Comparison of ENCODE assay signal across 8 cellular contexts in the genomic region with DNA sequence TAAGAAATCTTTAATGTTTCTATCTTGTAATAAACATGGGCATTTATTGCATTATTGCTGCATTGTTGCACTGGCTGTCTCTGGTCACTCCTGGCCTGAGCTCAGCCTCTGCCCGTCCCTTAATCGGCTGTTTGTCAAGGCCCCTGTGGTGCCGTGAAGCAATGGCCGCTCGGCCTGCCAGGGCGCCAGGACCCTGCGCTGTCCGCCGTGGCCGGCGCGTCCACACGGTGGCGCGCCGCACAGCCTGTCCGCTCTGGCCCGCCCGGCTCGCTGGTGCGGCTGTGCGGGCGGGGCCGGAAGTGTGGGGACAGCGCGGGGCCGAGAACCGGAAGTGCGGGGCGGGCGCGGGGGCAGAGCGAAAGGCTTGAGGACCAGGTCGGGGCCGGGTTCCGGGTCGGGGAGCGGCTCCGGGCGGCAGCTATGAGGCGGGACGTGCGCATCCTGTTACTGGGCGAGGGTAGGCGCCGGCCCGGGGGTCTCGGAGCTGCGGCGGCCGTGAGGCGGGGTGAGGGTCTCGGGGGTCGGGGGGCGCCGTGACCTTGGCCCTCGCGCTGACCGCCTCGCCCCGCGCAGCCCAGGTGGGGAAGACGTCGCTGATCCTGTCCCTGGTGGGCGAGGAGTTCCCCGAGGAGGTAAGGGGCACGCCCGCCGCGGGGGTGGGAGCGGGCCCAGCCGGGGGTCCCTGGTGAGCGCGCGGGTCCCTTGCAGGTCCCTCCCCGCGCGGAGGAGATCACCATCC. TPM values are rescaled to one million over a fixed set of nuclear protein-coding genes. Genes with fewer than 3 reads are reported as not detected.
DNase-seq lines count a peak whose midpoint lies in the region; ATAC-seq and TF ChIP-seq lines count a peak whose summit lies in the region.

Gene RHOT2 (plus strand): TSS at position 353 of the 739 bp plus-strand sequence. CDS start 68 bp downstream, at position 421.

- peak within 1 kb of the TSS; percentile 83 to 96 for H3K27ac Mint-ChIP-seq in stimulated activated naive CD8-positive, alpha-beta T cell treated with anti-CD3 and anti-CD28 coated beads, Interleukin-15, amount 100 ng/mL, for 72 hours

- H3K9me3 ChIP-seq in MM.1S (replicated peaks; ENCODE audit: insufficient read depth, low read length): no peaks in the 10 kb centered on the region
- no peaks in the 10 kb centered on the region for H3K9me3 ChIP-seq in neural cell (ENCODE audit: low read length)

- TF ChIP-seq EP300 in neural cell (conservative IDR thresholded peaks at IDR 0.05; ENCODE audit: poor library complexity, severe bottlenecking): peak; percentile 61

- no peaks in the 10 kb centered on the region for H4K20me1 ChIP-seq in MM.1S (ENCODE audit: insufficient read depth, low read length)
- no peaks in the 10 kb centered on the region for H4K20me1 ChIP-seq in neural cell (ENCODE audit: insufficient read depth)

- peak within 1 kb of the TSS; percentile 84 to 94 for H3K4me3 Mint-ChIP-seq in stimulated activated naive CD8-positive, alpha-beta T cell treated with anti-CD3 and anti-CD28 coated beads, Interleukin-15, amount 100 ng/mL, for 72 hours

- H3K27me3 ChIP-seq in H7 (ENCODE audit: control insufficient read depth, insufficient read depth, low read length) (no peaks in the 10 kb centered on the region), MM.1S (replicated peaks; ENCODE audit: insufficient read depth, low read length) (no peaks in the 10 kb centered on the region), neural cell (ENCODE audit: insufficient read depth, low read depth, low read length) (no peaks in the 10 kb centered on the region)

- no peaks in the 10 kb centered on the region for H3K9me3 Mint-ChIP-seq in stimulated activated naive CD8-positive, alpha-beta T cell treated with anti-CD3 and anti-CD28 coated beads, Interleukin-15, amount 100 ng/mL, for 72 hours

- H3K79me2 ChIP-seq in MM.1S (ENCODE audit: low read length) (peaks cover 24% of the 10 kb centered on the region), neural cell (replicated peaks; ENCODE audit: insufficient read depth, low read length) (peaks cover 9% of the 10 kb centered on the region)

- H3F3A ChIP-seq in MM.1S (ENCODE audit: insufficient read depth, low read length) (no peaks in the 10 kb centered on the region), neural cell (ENCODE audit: insufficient read depth, low read length, poor library complexity, severe bottlenecking) (no peaks in the 10 kb centered on the region)

- ATAC-seq in stimulated activated naive CD8-positive, alpha-beta T cell treated with anti-CD3 and anti-CD28 coated beads, Interleukin-15, amount 100 ng/mL, for 72 hours: peak; percentile 92

- H3K9ac ChIP-seq in MM.1S (ENCODE audit: low read length) (peak within 1 kb of the TSS; percentile 95), neural cell (ENCODE audit: low read length) (peak within 1 kb of the TSS; percentile 83)

- peak; percentile 76 for TF ChIP-seq RAD21 in neural cell (conservative IDR thresholded peaks at IDR 0.05)

- peak within 1 kb of the TSS; percentile 87 for H3K4me2 ChIP-seq in MM.1S (ENCODE audit: low read depth, low read length)
- H3K4me2 ChIP-seq in neural cell (ENCODE audit: low read length): peak within 1 kb of the TSS; percentile 65

- DNase-seq in EH (ENCODE audit: low read depth) (peak; percentile 90), H7 (peak; percentile 98), MM.1S (peak; percentile 95), SIG-M5 (lab: John Stamatoyannopoulos, UW) (peak; percentile 20), fibroblast of the conjunctiva (ENCODE audit: low read depth) (peak; percentile 73)
- peak; percentile 97 for DNase-seq in activated effector memory CD4-positive, alpha-beta T cell treated with anti-CD3 and anti-CD28 coated beads, Interleukin-2, amount 50 U/mL, for 16 hours
- peak; percentile 93 to 95 for DNase-seq in stimulated activated naive CD8-positive, alpha-beta T cell treated with anti-CD3 and anti-CD28 coated beads, Interleukin-15, amount 100 ng/mL, for 72 hours

- peaks cover 11% of the 10 kb centered on the region; the same call in 1 of the 2 replicates for H3K4me1 ChIP-seq in MM.1S (ENCODE audit: low read length)

- peaks cover 22% of the 10 kb centered on the region for H3K4me1 Mint-ChIP-seq in stimulated activated naive CD8-positive, alpha-beta T cell treated with anti-CD3 and anti-CD28 coated beads, Interleukin-15, amount 100 ng/mL, for 72 hours

- H3K27ac ChIP-seq in MM.1S (ENCODE audit: low read length) (peak within 1 kb of the TSS; percentile 2; the same call in 1 of the 2 replicates), neural cell (ENCODE audit: low read length) (peak within 1 kb of the TSS; percentile 24)

- TF ChIP-seq CTCF in MM.1S (IDR thresholded peaks at IDR 0.05; ENCODE audit: low read length) (peak; percentile 92), neural cell (IDR thresholded peaks at IDR 0.05; ENCODE audit: poor library complexity, severe bottlenecking) (peak; percentile 98)

- H3K4me3 ChIP-seq in H7 (ENCODE audit: insufficient read depth, low read depth, low read length): peak within 1 kb of the TSS; percentile 96
- peak within 1 kb of the TSS; percentile 93 for H3K4me3 ChIP-seq in MM.1S (ENCODE audit: low read length)
- peak within 1 kb of the TSS; percentile 98 for H3K4me3 ChIP-seq in neural cell (ENCODE audit: low read length)

- no peaks in the 10 kb centered on the region for H3K27me3 Mint-ChIP-seq in stimulated activated naive CD8-positive, alpha-beta T cell treated with anti-CD3 and anti-CD28 coated beads, Interleukin-15, amount 100 ng/mL, for 72 hours

- H2AFZ ChIP-seq in MM.1S (ENCODE audit: low read length) (peak within 1 kb of the TSS; percentile 63), neural cell (ENCODE audit: low read depth, low read length) (no peak within 1 kb of the TSS)

- H3K9me2 ChIP-seq in MM.1S (replicated peaks; ENCODE audit: insufficient read depth, low read length) (no peaks in the 10 kb centered on the region), neural cell (ENCODE audit: insufficient read depth, low read length) (no peaks in the 10 kb centered on the region)

- H3K36me3 ChIP-seq in H7 (replicated peaks; ENCODE audit: control insufficient read depth, insufficient read depth, low read length) (peaks cover 15% of the 10 kb centered on the region), MM.1S (replicated peaks; ENCODE audit: insufficient read depth, low read length) (no peaks in the 10 kb centered on the region; the same call in 1 of the 2 replicates), neural cell (ENCODE audit: insufficient read depth, low read length) (no peaks in the 10 kb centered on the region)

TF ChIP-seq in neural cell, 6 proteins besides CTCF, POLR2A, EP300 and RAD21:
- peak; percentile 74 for TF ChIP-seq MXI1 (conservative IDR thresholded peaks at IDR 0.05; ENCODE audit: poor library complexity, severe bottlenecking)
- TF ChIP-seq EZH2 (IDR thresholded peaks at IDR 0.05; ENCODE audit: borderline replicate concordance, insufficient read depth, low read length, poor library complexity, severe bottlenecking): no peak
- TF ChIP-seq SMC3 (conservative IDR thresholded peaks at IDR 0.05; ENCODE audit: poor library complexity): peak; percentile 90
- TF ChIP-seq, protein P1, sequence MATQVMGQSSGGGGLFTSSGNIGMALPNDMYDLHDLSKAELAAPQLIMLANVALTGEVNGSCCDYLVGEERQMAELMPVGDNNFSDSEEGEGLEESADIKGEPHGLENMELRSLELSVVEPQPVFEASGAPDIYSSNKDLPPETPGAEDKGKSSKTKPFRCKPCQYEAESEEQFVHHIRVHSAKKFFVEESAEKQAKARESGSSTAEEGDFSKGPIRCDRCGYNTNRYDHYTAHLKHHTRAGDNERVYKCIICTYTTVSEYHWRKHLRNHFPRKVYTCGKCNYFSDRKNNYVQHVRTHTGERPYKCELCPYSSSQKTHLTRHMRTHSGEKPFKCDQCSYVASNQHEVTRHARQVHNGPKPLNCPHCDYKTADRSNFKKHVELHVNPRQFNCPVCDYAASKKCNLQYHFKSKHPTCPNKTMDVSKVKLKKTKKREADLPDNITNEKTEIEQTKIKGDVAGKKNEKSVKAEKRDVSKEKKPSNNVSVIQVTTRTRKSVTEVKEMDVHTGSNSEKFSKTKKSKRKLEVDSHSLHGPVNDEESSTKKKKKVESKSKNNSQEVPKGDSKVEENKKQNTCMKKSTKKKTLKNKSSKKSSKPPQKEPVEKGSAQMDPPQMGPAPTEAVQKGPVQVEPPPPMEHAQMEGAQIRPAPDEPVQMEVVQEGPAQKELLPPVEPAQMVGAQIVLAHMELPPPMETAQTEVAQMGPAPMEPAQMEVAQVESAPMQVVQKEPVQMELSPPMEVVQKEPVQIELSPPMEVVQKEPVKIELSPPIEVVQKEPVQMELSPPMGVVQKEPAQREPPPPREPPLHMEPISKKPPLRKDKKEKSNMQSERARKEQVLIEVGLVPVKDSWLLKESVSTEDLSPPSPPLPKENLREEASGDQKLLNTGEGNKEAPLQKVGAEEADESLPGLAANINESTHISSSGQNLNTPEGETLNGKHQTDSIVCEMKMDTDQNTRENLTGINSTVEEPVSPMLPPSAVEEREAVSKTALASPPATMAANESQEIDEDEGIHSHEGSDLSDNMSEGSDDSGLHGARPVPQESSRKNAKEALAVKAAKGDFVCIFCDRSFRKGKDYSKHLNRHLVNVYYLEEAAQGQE (IDR thresholded peaks at IDR 0.05; ENCODE audit: borderline replicate concordance): no peak
- TF ChIP-seq POLR2AphosphoS5 (IDR thresholded peaks at IDR 0.05): peak; percentile 89
- TF ChIP-seq TAF1 (IDR thresholded peaks at IDR 0.05; ENCODE audit: low read depth): no peak
TF ChIP-seq in neural cell: peak in this region for 3.

RNA-seq across cellular contexts. Expression of gene RHOT2, which starts in this region (rescaled TPM):
- total RNA-seq in H7 (2014; rRNA removed; shearing (Covaris generic)): 164 and 174 TPM in 2 replicates
- polyA plus RNA-seq in neural cell: 132 and 192 TPM in 2 replicates
- polyA minus RNA-seq in neural cell: 42.5 and 55.3 TPM in 2 replicates

Comparison
In these comparisons a context has a peak if more than half of its experiments do, and no peak if none do; other contexts are left out.
1. Peak in every context shown above with its lines: DNase-seq, ATAC-seq, H3K4me3 ChIP-seq and H3K27ac ChIP-seq.
2. DNase-seq: peak in every context shown above with its lines; median percentile 98 in H7; 97 in activated effector memory CD4-positive, alpha-beta T cell treated with anti-CD3 and anti-CD28 coated beads, Interleukin-2, amount 50 U/mL, for 16 hours; 95 in MM.1S; 94 in stimulated activated naive CD8-positive, alpha-beta T cell treated with anti-CD3 and anti-CD28 coated beads, Interleukin-15, amount 100 ng/mL, for 72 hours; 90 in EH; 73 in fibroblast of the conjunctiva; 20 in SIG-M5.